ENCODE assay signal across 9 cellular contexts in genomic region chr9:137582286-137582860, GRCh38. TPM values are rescaled to one million over a fixed set of nuclear protein-coding genes. Genes with fewer than 3 reads are reported as not detected.
DNase-seq lines count a peak whose midpoint lies in the region; ATAC-seq, FAIRE-seq and TF ChIP-seq lines count a peak whose summit lies in the region.
"Had no signal": no experiment of that assay in that cellular context is flagged by ENCODE, and none has a peak within 500 bp of the region (broad histone marks: within the 10 kb centered on the region; RNA-seq: fewer than 3 reads in every experiment).

No MANE protein-coding gene starts in this region.

- RAD21 ChIA-PET in GM12878 (lab: Charles Lee; ENCODE audit: unreplicated experiment): no interaction called here

- CTCF ChIA-PET in GM12878 (lab: Yijun Ruan, JAX): interaction anchor here (2.3 kb wide), 1 partner anchor 91 kb away, joined by 5 read pairs; no protein-coding TSS in a partner anchor

- peaks cover 9% of the 10 kb centered on the region for H3K79me2 ChIP-seq in GM12878 (ENCODE audit: control insufficient read depth, insufficient read depth, low read length)

- no peak overlapping the region for H3K4me3 ChIP-seq in GM12878

- H3K4me3 Mint-ChIP-seq in naive thymus-derived CD8-positive, alpha-beta T cell: no peak overlapping the region

- no peak overlapping the region for H2AFZ ChIP-seq in GM12878 (ENCODE audit: control insufficient read depth, low read depth, low read length)

- no TSS peak for BruUV-seq in GM12878 (replicated peaks; lab: Mats Ljungman, UMichigan)

- SMC1A ChIA-PET in GM12878 (lab: Charles Lee; ENCODE audit: uncharacterized antibody, unreplicated experiment): no interaction called here

- peak in 1 of 3 experiments; percentile 27; a peak in 1 of 6 replicates for TF ChIP-seq CTCF in GM12878 (IDR thresholded peaks at IDR 0.05 in 2 of 3, conservative IDR thresholded peaks at IDR 0.05 in 1 of 3; ENCODE audit: control insufficient read depth in 2 of 3, extremely low read depth in 1 of 3, insufficient read depth in 1 of 3, low read depth in 3 of 3, low read length in 3 of 3)

- peak; percentile 33; the same call in 1 of the 2 replicates for TF ChIP-seq RAD21 in GM12878 (IDR thresholded peaks at IDR 0.05; ENCODE audit: insufficient read depth, low read depth, low read length)

- 96% methylated on average over 20 of the region's 20 CpGs for WGBS in GM12878 (ENCODE audit: insufficient coverage, insufficient replicate concordance, low lambda C conversion rate, missing lambda C conversion rate)

- TF ChIP-seq POLR2A in GM12878 (IDR thresholded peaks at IDR 0.05; ENCODE audit: low read depth, low read length): no peak

- no peaks in the 10 kb centered on the region for H3K27me3 ChIP-seq in GM12878 (replicated peaks in 1 of 2; ENCODE audit: control insufficient read depth in 2 of 2, insufficient read depth in 2 of 2, low read length in 1 of 2)

- H3K4me1 Mint-ChIP-seq in naive thymus-derived CD8-positive, alpha-beta T cell: peaks cover 7 to 13% (median 9%) of the 10 kb centered on the region in 4 donors

- H3K36me3 ChIP-seq in GM12878 (ENCODE audit: control insufficient read depth in 2 of 2, insufficient read depth in 2 of 2, low read length in 1 of 2): peaks cover 8 to 19% of the 10 kb centered on the region in 2 experiments; a peak in 3 of 4 replicates

- no peaks in the 10 kb centered on the region for H3K9me3 ChIP-seq in GM12878 (replicated peaks; ENCODE audit: control insufficient read depth, insufficient read depth, low read length)

- H3K27ac ChIP-seq in GM12878 (ENCODE audit: control insufficient read depth, insufficient read depth): no peak overlapping the region

- no peak for TF ChIP-seq EP300 in GM12878 (IDR thresholded peaks at IDR 0.05; ENCODE audit: borderline replicate concordance in 1 of 2, control insufficient read depth in 1 of 2, low read depth in 2 of 2, low read length in 2 of 2)

- H3K4me1 ChIP-seq in GM12878 (ENCODE audit: control insufficient read depth, insufficient read depth, low read length): peaks cover under 1% of the 10 kb centered on the region; the same call in 1 of the 2 replicates

- intact Hi-C loops in GM12878 (cut with micrococcal nuclease; ENCODE audit: unreplicated experiment): no loop called here

- H3K36me3 Mint-ChIP-seq in naive thymus-derived CD8-positive, alpha-beta T cell: peaks cover 0 to 23% (median 3%) of the 10 kb centered on the region in 3 donors

- H3K9ac ChIP-seq in GM12878 (ENCODE audit: control insufficient read depth, insufficient read depth, low read length): no peak overlapping the region

- POLR2A ChIA-PET in GM12878 (lab: Charles Lee): no interaction called here
- POLR2A ChIA-PET in naive thymus-derived CD8-positive, alpha-beta T cell (lab: Charles Lee): interaction anchor here (1.2 kb wide), 1 partner anchor 23 kb away, joined by 3 read pairs; the partner anchor contains the start of gene ARRDC1

- FAIRE-seq in GM12878 (lab: Jason Lieb, UNC): no peak
- FAIRE-seq: astrocyte had no signal

- H3K9me3 Mint-ChIP-seq in naive thymus-derived CD8-positive, alpha-beta T cell: no peaks in the 10 kb centered on the region

- H3K4me2 ChIP-seq in GM12878 (ENCODE audit: control insufficient read depth, insufficient read depth): no peak overlapping the region

- H3K27ac Mint-ChIP-seq in naive thymus-derived CD8-positive, alpha-beta T cell: peak overlapping the region in 1 of 10 donors; percentile 32

- no peak for ATAC-seq in GM12878
- no peak for ATAC-seq in GM18520 (IDR thresholded peaks at IDR 0.05; ENCODE audit: unreplicated experiment)
- no peak for ATAC-seq in naive thymus-derived CD8-positive, alpha-beta T cell

- no peaks in the 10 kb centered on the region for H4K20me1 ChIP-seq in GM12878 (ENCODE audit: control insufficient read depth, insufficient read depth)

- DNase-seq in ELR (ENCODE audit: low read depth): peak; percentile 44
- peak; percentile 43 for DNase-seq in HuH-7.5 (ENCODE audit: low spot score)
- DNase-seq in GM12878 (ENCODE audit: low read depth, low spot score): no peak
- DNase-seq in myocyte (ENCODE audit: low read depth): peak; percentile 55
- DNase-seq in NCI-H345 treated with DMSO at 0.1 percent for 48 hours (lab: John Stamatoyannopoulos, UW; ENCODE audit: unreplicated experiment): no peak
- no peak for DNase-seq in naive thymus-derived CD8-positive, alpha-beta T cell
- DNase-seq: NCI-H2081 treated with DMSO at 0.1 percent for 48 hours had no signal

- in situ Hi-C loops in GM12878 (cut with MboI): no loop called here

- H3K27me3 Mint-ChIP-seq in naive thymus-derived CD8-positive, alpha-beta T cell: no peaks in the 10 kb centered on the region

RNA-seq across cellular contexts. Expression of gene DPH7, which starts 3.6 kb away (rescaled TPM):
- 59.6 and 64.6 TPM in 2 replicates for total RNA-seq in GM12878 (2013; cell fraction: nucleolus; rRNA removed)
- total RNA-seq in GM12878 (2014; rRNA removed): 27.6 and 29.5 TPM in 2 replicates
- 17.6 and 18.4 TPM in 2 replicates for total RNA-seq in GM12878 (2014; rRNA removed; fragmentation: Illumina TruSeq; extraction: Trizol)
- 30.0 and 33.8 TPM in 2 replicates for total RNA-seq in GM12878 (2021)
- polyA plus RNA-seq in GM12878 (2011; ENCODE audit: low read depth): 26.0 TPM
- polyA plus RNA-seq in GM12878 (2011; rRNA removed): 19.8 and 26.7 TPM in 2 replicates
- 26.5 and 36.1 TPM in 2 replicates for polyA plus RNA-seq in GM12878 (2011; cell fraction: cytosol; rRNA removed)
- polyA plus RNA-seq in GM12878 (2011; cell fraction: nucleus; rRNA removed): 134 and 147 TPM in 2 replicates
- polyA plus RNA-seq in GM12878 (2012): 21.6 and 24.1 TPM in 2 replicates
- polyA plus RNA-seq in GM12878 (2014; fragmentation: Illumina TruSeq; extraction: Trizol): 16.3 and 24.2 TPM in 2 replicates
- polyA plus RNA-seq in GM12878 (2014; fragmentation: Nextera tagmentation; extraction: Ambion mirVana): 10 to 100 TPM in 1 of 2 experiments, 1 to 10 TPM in 1; 8.7 to 11.8 TPM
- polyA plus RNA-seq in GM12878 (2014; rRNA removed): 36.9 and 41.8 TPM in 2 replicates
- polyA plus RNA-seq in GM12878 (2016; fragmentation: Nextera tagmentation; extraction: Ambion mirVana): 10 to 100 TPM; 36.3 to 40.0 TPM
- polyA minus RNA-seq in GM12878 (2011; rRNA and poly(A)+ RNA removed): 14.3 and 16.7 TPM in 2 replicates
- polyA minus RNA-seq in GM12878 (2011; cell fraction: cytosol; rRNA and poly(A)+ RNA removed): 7.2 and 8.8 TPM in 2 replicates
- polyA minus RNA-seq in GM12878 (2011; cell fraction: nucleus; rRNA and poly(A)+ RNA removed): 18.0 and 27.4 TPM in 2 replicates
- total RNA-seq in myocyte: 30.6 and 38.9 TPM in 2 replicates
- polyA plus RNA-seq in myocyte (2012): 32.5 TPM
- total RNA-seq in naive thymus-derived CD8-positive, alpha-beta T cell: 10 to 100 TPM; 76.9 to 80.7 TPM
- polyA plus RNA-seq in naive thymus-derived CD8-positive, alpha-beta T cell: 10 to 100 TPM; 26.2 to 32.8 (median 29.8) TPM

RNA-seq across cellular contexts. Expression of gene ZMYND19, which starts 7.9 kb away (rescaled TPM):
- total RNA-seq in GM12878 (2013; cell fraction: nucleolus; rRNA removed): 20.6 and 23.2 TPM in 2 replicates
- total RNA-seq in GM12878 (2014; rRNA removed): 38.6 and 43.8 TPM in 2 replicates
- total RNA-seq in GM12878 (2014; rRNA removed; fragmentation: Illumina TruSeq; extraction: Trizol): 22.6 and 25.7 TPM in 2 replicates
- total RNA-seq in GM12878 (2021): 50.6 and 54.8 TPM in 2 replicates
- 8.7 TPM for polyA plus RNA-seq in GM12878 (2011; ENCODE audit: low read depth)
- polyA plus RNA-seq in GM12878 (2011; rRNA removed): 15.6 and 20.4 TPM in 2 replicates
- polyA plus RNA-seq in GM12878 (2011; cell fraction: cytosol; rRNA removed): 21.9 and 29.7 TPM in 2 replicates
- polyA plus RNA-seq in GM12878 (2011; cell fraction: nucleus; rRNA removed): 89.6 and 118 TPM in 2 replicates
- 18.7 and 20.9 TPM in 2 replicates for polyA plus RNA-seq in GM12878 (2012)
- polyA plus RNA-seq in GM12878 (2014; fragmentation: Illumina TruSeq; extraction: Trizol): 6.2 and 19.7 TPM in 2 replicates
- polyA plus RNA-seq in GM12878 (2014; fragmentation: Nextera tagmentation; extraction: Ambion mirVana): 1 to 10 TPM in 1 of 2 experiments, under 1 TPM in 1; 0.84 to 2.6 TPM
- polyA plus RNA-seq in GM12878 (2014; rRNA removed): 51.2 and 53.0 TPM in 2 replicates
- 1 to 10 TPM; 3.2 to 7.1 TPM for polyA plus RNA-seq in GM12878 (2016; fragmentation: Nextera tagmentation; extraction: Ambion mirVana)
- 6.7 and 12.6 TPM in 2 replicates for polyA minus RNA-seq in GM12878 (2011; rRNA and poly(A)+ RNA removed)
- polyA minus RNA-seq in GM12878 (2011; cell fraction: cytosol; rRNA and poly(A)+ RNA removed): 6.0 and 10.9 TPM in 2 replicates
- 13.7 and 21.2 TPM in 2 replicates for polyA minus RNA-seq in GM12878 (2011; cell fraction: nucleus; rRNA and poly(A)+ RNA removed)
- 28.3 and 29.6 TPM in 2 replicates for total RNA-seq in myocyte
- polyA plus RNA-seq in myocyte (2012): 25.3 TPM
- total RNA-seq in naive thymus-derived CD8-positive, alpha-beta T cell: 10 to 100 TPM; 25.5 to 27.5 TPM
- polyA plus RNA-seq in naive thymus-derived CD8-positive, alpha-beta T cell: 10 to 100 TPM in 1 of 3 donors, 1 to 10 TPM in 2; 5.5 to 15.7 (median 7.7) TPM

RNA-seq across cellular contexts. Expression of gene ARRDC1, which starts 23.1 kb away (rescaled TPM):
- total RNA-seq in GM12878 (2013; cell fraction: nucleolus; rRNA removed): 50.1 and 58.2 TPM in 2 replicates
- total RNA-seq in GM12878 (2014; rRNA removed) (24.6 and 25.2 TPM in 2 replicates), GM12878 (2014; rRNA removed; fragmentation: Illumina TruSeq; extraction: Trizol) (5.8 and 6.2 TPM in 2 replicates), GM12878 (2021) (21.0 and 23.1 TPM in 2 replicates), myocyte (20.3 and 39.5 TPM in 2 replicates)
- polyA plus RNA-seq in GM12878 (2011; ENCODE audit: low read depth): 16.1 TPM
- polyA plus RNA-seq in GM12878 (2011; rRNA removed) (10.2 and 21.8 TPM in 2 replicates), GM12878 (2014; fragmentation: Illumina TruSeq; extraction: Trizol) (1.4 and 9.3 TPM in 2 replicates), GM12878 (2014; fragmentation: Nextera tagmentation; extraction: Ambion mirVana) (under 1 TPM; 0.23 to 0.97 TPM), GM12878 (2014; rRNA removed) (30.3 and 34.4 TPM in 2 replicates), GM12878 (2016; fragmentation: Nextera tagmentation; extraction: Ambion mirVana) (10 to 100 TPM; 20.8 to 23.0 TPM)
- 22.0 and 37.0 TPM in 2 replicates for polyA plus RNA-seq in GM12878 (2011; cell fraction: cytosol; rRNA removed)
- 149 and 164 TPM in 2 replicates for polyA plus RNA-seq in GM12878 (2011; cell fraction: nucleus; rRNA removed)
- polyA plus RNA-seq in GM12878 (2012): 24.1 and 26.4 TPM in 2 replicates
- 14.1 and 25.7 TPM in 2 replicates for polyA minus RNA-seq in GM12878 (2011; rRNA and poly(A)+ RNA removed)
- 8.4 and 10.0 TPM in 2 replicates for polyA minus RNA-seq in GM12878 (2011; cell fraction: cytosol; rRNA and poly(A)+ RNA removed)
- 23.7 and 44.2 TPM in 2 replicates for polyA minus RNA-seq in GM12878 (2011; cell fraction: nucleus; rRNA and poly(A)+ RNA removed)
- polyA plus RNA-seq in myocyte (2012): 24.5 TPM
- total RNA-seq in naive thymus-derived CD8-positive, alpha-beta T cell: 10 to 100 TPM; 83.2 to 86.8 TPM
- polyA plus RNA-seq in naive thymus-derived CD8-positive, alpha-beta T cell: 10 to 100 TPM; 27.2 to 42.4 (median 32.9) TPM

RNA-seq across cellular contexts. Expression of gene MRPL41, which starts 30.7 kb away (rescaled TPM):
- 3.4 and 4.0 TPM in 2 replicates for total RNA-seq in GM12878 (2013; cell fraction: nucleolus; rRNA removed)
- total RNA-seq in GM12878 (2014; rRNA removed): 73.3 and 79.9 TPM in 2 replicates
- 11.2 and 13.2 TPM in 2 replicates for total RNA-seq in GM12878 (2014; rRNA removed; fragmentation: Illumina TruSeq; extraction: Trizol)
- total RNA-seq in GM12878 (2021): 64.5 and 67.0 TPM in 2 replicates
- 7.6 TPM for polyA plus RNA-seq in GM12878 (2011; ENCODE audit: low read depth)
- 5.8 and 12.4 TPM in 2 replicates for polyA plus RNA-seq in GM12878 (2011; rRNA removed)
- 24.9 and 62.7 TPM in 2 replicates for polyA plus RNA-seq in GM12878 (2011; cell fraction: cytosol; rRNA removed)
- polyA plus RNA-seq in GM12878 (2011; cell fraction: nucleus; rRNA removed): 24.5 and 31.7 TPM in 2 replicates
- 30.4 and 37.9 TPM in 2 replicates for polyA plus RNA-seq in GM12878 (2012)
- polyA plus RNA-seq in GM12878 (2014; fragmentation: Illumina TruSeq; extraction: Trizol): 0.14 and 3.5 TPM in 2 replicates
- 1 to 10 TPM; 1.3 to 3.3 TPM for polyA plus RNA-seq in GM12878 (2014; fragmentation: Nextera tagmentation; extraction: Ambion mirVana)
- 77.5 and 102 TPM in 2 replicates for polyA plus RNA-seq in GM12878 (2014; rRNA removed)
- 100 to 1,000 TPM; 113 to 116 TPM for polyA plus RNA-seq in GM12878 (2016; fragmentation: Nextera tagmentation; extraction: Ambion mirVana)
- polyA minus RNA-seq in GM12878 (2011; rRNA and poly(A)+ RNA removed): 2.2 and 7.0 TPM in 2 replicates
- polyA minus RNA-seq in GM12878 (2011; cell fraction: cytosol; rRNA and poly(A)+ RNA removed): 8.5 and 8.6 TPM in 2 replicates
- 3.0 and 5.0 TPM in 2 replicates for polyA minus RNA-seq in GM12878 (2011; cell fraction: nucleus; rRNA and poly(A)+ RNA removed)
- total RNA-seq in myocyte: 64.9 and 75.1 TPM in 2 replicates
- polyA plus RNA-seq in myocyte (2012): 73.4 TPM
- 100 to 1,000 TPM in 1 of 2 experiments, 10 to 100 TPM in 1; 93.5 to 104 TPM for total RNA-seq in naive thymus-derived CD8-positive, alpha-beta T cell
- 10 to 100 TPM; 36.7 to 46.5 (median 43.0) TPM for polyA plus RNA-seq in naive thymus-derived CD8-positive, alpha-beta T cell

RNA-seq across cellular contexts. Expression of gene PNPLA7, which starts 32.2 kb away (rescaled TPM):
- 2.6 and 3.4 TPM in 2 replicates for total RNA-seq in GM12878 (2013; cell fraction: nucleolus; rRNA removed)
- 0.22 and 0.85 TPM in 2 replicates for total RNA-seq in GM12878 (2014; rRNA removed)
- 0.09 and 0.14 TPM in 2 replicates for total RNA-seq in GM12878 (2014; rRNA removed; fragmentation: Illumina TruSeq; extraction: Trizol)
- 0.43 and 0.85 TPM in 2 replicates for total RNA-seq in GM12878 (2021)
- 0.67 TPM for polyA plus RNA-seq in GM12878 (2011; ENCODE audit: low read depth)
- polyA plus RNA-seq in GM12878 (2011; rRNA removed): 0.07 and 0.19 TPM in 2 replicates
- 0.10 and 0.18 TPM in 2 replicates for polyA plus RNA-seq in GM12878 (2011; cell fraction: cytosol; rRNA removed)
- polyA plus RNA-seq in GM12878 (2011; cell fraction: nucleus; rRNA removed): 1.9 and 2.0 TPM in 2 replicates
- 1.2 and 1.5 TPM in 2 replicates for polyA plus RNA-seq in GM12878 (2012)
- 0.32 and 0.41 TPM in 2 replicates for polyA plus RNA-seq in GM12878 (2014; fragmentation: Illumina TruSeq; extraction: Trizol)
- under 1 TPM in 1 of 2 experiments, not detected in 1; 0.04 TPM for polyA plus RNA-seq in GM12878 (2014; fragmentation: Nextera tagmentation; extraction: Ambion mirVana)
- 0.32 and 1.0 TPM in 2 replicates for polyA plus RNA-seq in GM12878 (2014; rRNA removed)
- under 1 TPM; 0.11 to 0.13 TPM for polyA plus RNA-seq in GM12878 (2016; fragmentation: Nextera tagmentation; extraction: Ambion mirVana)
- polyA minus RNA-seq in GM12878 (2011; rRNA and poly(A)+ RNA removed): 0.10 and 0.15 TPM in 2 replicates
- polyA minus RNA-seq in GM12878 (2011; cell fraction: cytosol; rRNA and poly(A)+ RNA removed): 0.21 TPM in 1 of 2 replicates, not detected in the other
- 0.24 and 1.1 TPM in 2 replicates for polyA minus RNA-seq in GM12878 (2011; cell fraction: nucleus; rRNA and poly(A)+ RNA removed)
- total RNA-seq in myocyte: 1.3 and 1.5 TPM in 2 replicates
- polyA plus RNA-seq in myocyte (2012): 4.8 TPM
- total RNA-seq in naive thymus-derived CD8-positive, alpha-beta T cell: 10 to 100 TPM; 14.5 to 15.7 TPM
- 1 to 10 TPM; 1.2 to 2.3 (median 1.9) TPM for polyA plus RNA-seq in naive thymus-derived CD8-positive, alpha-beta T cell

Comparison
In these comparisons a context has a peak if more than half of its experiments do, and no peak if none do; other contexts are left out.
1. DNase-seq: peak in ELR (single experiment), HuH-7.5 (single experiment) and myocyte (single experiment); none in GM12878 (single experiment), NCI-H345 treated with DMSO at 0.1 percent for 48 hours (single experiment) and naive thymus-derived CD8-positive, alpha-beta T cell (0 of 10).